ENCODE assay signal across 23 cellular contexts in genomic region chr12:117501066-117501465, GRCh38.
A peak's percentile ranks its signal among the peaks of the same experiment; 100 is the strongest.
DNase-seq lines count a peak whose midpoint lies in the region; ATAC-seq and TF ChIP-seq lines count a peak whose summit lies in the region.
"Had no signal": no experiment of that assay in that cellular context is flagged by ENCODE, and none has a peak within 500 bp of the region (broad histone marks: within the 10 kb centered on the region; RNA-seq: fewer than 3 reads in every experiment).

No MANE protein-coding gene starts in this region.

- peak overlapping the region; percentile 26 to 76 (median 49) for H3K27ac Mint-ChIP-seq in nephron
- H3K27ac Mint-ChIP-seq: CD4-positive, alpha-beta memory T cell; CD4-positive, CD25-positive, alpha-beta regulatory T cell; CD8-positive, alpha-beta memory T cell had no signal

- H3K27ac ChIP-seq in left ventricle myocardium inferior (replicated peaks) (peak overlapping the region; percentile 56), VCaP (peak overlapping the region; percentile 81; the same call in 1 of the 2 replicates)
- H3K27ac ChIP-seq: 22Rv1, A549, BLaER1 had no signal

- H3K36me3 ChIP-seq in left ventricle myocardium inferior (no peaks in the 10 kb centered on the region), mucosa of descending colon (ENCODE audit: low read depth) (no peaks in the 10 kb centered on the region)
- H3K36me3 ChIP-seq: BE2C, BLaER1 had no signal

- peaks cover 9% of the 10 kb centered on the region for H3K9me3 ChIP-seq in left ventricle myocardium inferior (replicated peaks)
- H3K9me3 ChIP-seq in mucosa of descending colon: no peaks in the 10 kb centered on the region
- H3K9me3 ChIP-seq: A549, BE2C, BLaER1 had no signal

- no peaks in the 10 kb centered on the region for H3K27me3 ChIP-seq in left ventricle myocardium inferior (ENCODE audit: low read depth)
- H3K27me3 ChIP-seq: BE2C, BLaER1 had no signal

- peaks cover 51% of the 10 kb centered on the region for H3K4me1 Mint-ChIP-seq in nephron
- H3K4me1 Mint-ChIP-seq: CD4-positive, alpha-beta memory T cell; CD4-positive, CD25-positive, alpha-beta regulatory T cell; CD8-positive, alpha-beta memory T cell had no signal

- intact Hi-C loops in left ventricle myocardium inferior (cut with micrococcal nuclease): no loop called here
- intact Hi-C loops in left cardiac atrium (cut with DNase I): no loop called here
- intact Hi-C loops in mucosa of descending colon (cut with DNase I, micrococcal nuclease): no loop called here

- ATAC-seq in left cardiac atrium (no peak), mucosa of descending colon (no peak)
- ATAC-seq: A549 had no signal

- peaks cover 29% of the 10 kb centered on the region for H3K27me3 Mint-ChIP-seq in nephron (ENCODE audit: low read depth)
- H3K27me3 Mint-ChIP-seq: CD4-positive, CD25-positive, alpha-beta regulatory T cell had no signal

- H3K4me1 ChIP-seq in left ventricle myocardium inferior: peaks cover 35% of the 10 kb centered on the region
- no peaks in the 10 kb centered on the region for H3K4me1 ChIP-seq in mucosa of descending colon (ENCODE audit: low read depth)
- H3K4me1 ChIP-seq: BE2C, BLaER1 had no signal

- H3K4me3 ChIP-seq in left ventricle myocardium inferior (no peak overlapping the region), mucosa of descending colon (no peak overlapping the region)
- H3K4me3 ChIP-seq: A549, BLaER1 had no signal

- no peak for DNase-seq in left ventricle myocardium inferior
- DNase-seq in left cardiac atrium: no peak
- DNase-seq in cerebellum (ENCODE audit: low spot score): no peak
- no peak for DNase-seq in amniotic stem cell (lab: John Stamatoyannopoulos, UW)
- DNase-seq in mucosa of descending colon: no peak
- DNase-seq: BE2C; C1 segment of cervical spinal cord; CD4-positive, alpha-beta memory T cell; CD4-positive, CD25-positive, alpha-beta regulatory T cell; CD8-positive, alpha-beta memory T cell; COR-L47; DMS 273 treated with DMSO at 0.1 percent for 48 hours; DMS153; DMS53; DMS79; DND-41; EL; GDM1 had no signal

- H3K36me3 Mint-ChIP-seq in nephron (ENCODE audit: low read depth): no peaks in the 10 kb centered on the region
- H3K36me3 Mint-ChIP-seq: CD4-positive, alpha-beta memory T cell; CD4-positive, CD25-positive, alpha-beta regulatory T cell; CD8-positive, alpha-beta memory T cell had no signal

- peaks cover 8% of the 10 kb centered on the region for H3K9me3 Mint-ChIP-seq in nephron

- H3K4me3 Mint-ChIP-seq in nephron: peak overlapping the region in 1 of 3 experiments; percentile 15
- H3K4me3 Mint-ChIP-seq: CD4-positive, alpha-beta memory T cell; CD4-positive, CD25-positive, alpha-beta regulatory T cell; CD8-positive, alpha-beta memory T cell had no signal

- TF ChIP-seq CTCF in left ventricle myocardium inferior (IDR thresholded peaks at IDR 0.05; ENCODE audit: borderline replicate concordance): no peak
- TF ChIP-seq CTCF in VCaP (conservative IDR thresholded peaks at IDR 0.05): no peak
- TF ChIP-seq CTCF in nephron (IDR thresholded peaks at IDR 0.05; ENCODE audit: unreplicated experiment in 3 of 3): no peak
- TF ChIP-seq CTCF in mucosa of descending colon (IDR thresholded peaks at IDR 0.05): no peak
